Comparison of ENCODE assay signal across 1 cellular context in the genomic region with DNA sequence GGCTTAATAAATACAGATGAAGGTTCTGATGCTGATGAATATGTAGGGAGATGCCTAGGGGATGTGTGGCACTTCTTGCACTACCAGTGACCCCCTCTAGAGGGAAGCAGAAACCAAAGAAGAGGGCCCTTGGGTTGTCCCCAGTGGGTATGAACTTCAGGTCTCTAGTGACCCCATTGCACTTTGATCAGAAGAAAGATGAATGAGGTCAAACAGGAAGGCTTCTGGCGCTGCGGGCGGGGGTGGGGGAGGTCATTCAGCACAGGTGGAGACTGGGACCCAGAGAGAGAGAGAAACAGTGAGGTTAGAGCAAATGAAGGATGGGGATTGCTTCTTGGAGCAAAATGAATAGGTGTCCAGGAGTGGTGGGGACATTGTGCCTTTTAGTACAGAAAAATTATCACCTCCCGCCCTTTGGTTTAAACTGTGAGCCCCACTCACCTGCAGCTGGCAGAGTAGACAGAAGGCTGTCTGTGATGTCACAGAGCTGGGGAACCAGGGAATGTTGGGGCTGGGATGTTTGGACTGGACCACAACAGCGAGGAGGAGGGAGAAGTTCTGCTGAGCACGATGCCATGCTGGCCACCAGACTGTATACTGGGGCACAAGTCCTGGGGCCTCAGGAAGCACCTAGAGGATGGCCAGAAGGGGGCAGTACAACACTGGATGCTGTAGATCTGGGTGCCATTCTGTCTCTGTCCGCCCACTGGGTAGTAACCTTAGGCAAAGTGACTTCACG.
A peak's percentile ranks its signal among the peaks of the same experiment; 100 is the strongest.
TF ChIP-seq lines count a peak whose summit lies in the region.

A gene with protein sequence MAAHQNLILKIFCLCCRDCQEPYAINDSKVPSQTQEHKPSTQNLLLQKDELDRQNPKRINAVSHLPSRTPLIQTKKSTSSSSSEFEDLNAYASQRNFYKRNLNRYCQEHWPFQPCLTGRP (minus strand): TSS at position 599 of the 739 bp plus-strand sequence. CDS start 10,469 bp downstream, outside the sequence.

TF ChIP-seq in HepG2, 621 proteins besides CTCF, POLR2A, EP300 and RAD21 (continued from another document):
- TF ChIP-seq, protein P1, sequence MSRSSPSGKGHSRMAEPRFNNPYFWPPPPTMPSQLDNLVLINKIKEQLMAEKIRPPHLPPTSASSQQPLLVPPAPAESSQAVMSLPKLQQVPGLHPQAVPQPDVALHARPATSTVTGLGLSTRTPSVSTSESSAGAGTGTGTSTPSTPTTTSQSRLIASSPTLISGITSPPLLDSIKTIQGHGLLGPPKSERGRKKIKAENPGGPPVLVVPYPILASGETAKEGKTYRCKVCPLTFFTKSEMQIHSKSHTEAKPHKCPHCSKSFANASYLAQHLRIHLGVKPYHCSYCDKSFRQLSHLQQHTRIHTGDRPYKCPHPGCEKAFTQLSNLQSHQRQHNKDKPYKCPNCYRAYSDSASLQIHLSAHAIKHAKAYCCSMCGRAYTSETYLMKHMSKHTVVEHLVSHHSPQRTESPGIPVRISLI (CRISPR knock-in tag; IDR thresholded peaks at IDR 0.05; ENCODE audit: borderline replicate concordance), result no peak
- TF ChIP-seq ZFP1 (CRISPR knock-in tag; IDR thresholded peaks at IDR 0.05) (no peak), ZBTB21 (CRISPR knock-in tag; IDR thresholded peaks at IDR 0.05) (no peak), ZNF781 (CRISPR knock-in tag; IDR thresholded peaks at IDR 0.05; ENCODE audit: borderline replicate concordance, not compliant biosample characterization) (peak; percentile 57), ZNF614 (CRISPR knock-in tag; IDR thresholded peaks at IDR 0.05; ENCODE audit: borderline replicate concordance) (no peak), ATF7-NPFF (CRISPR knock-in tag; IDR thresholded peaks at IDR 0.05; ENCODE audit: low read depth) (no peak), REPIN1 (CRISPR knock-in tag; IDR thresholded peaks at IDR 0.05; ENCODE audit: borderline replicate concordance, low read depth) (no peak), ETV6 (CRISPR knock-in tag; conservative IDR thresholded peaks at IDR 0.05) (no peak), ZNF720 (CRISPR knock-in tag; IDR thresholded peaks at IDR 0.05) (no peak), PTBP1 (IDR thresholded peaks at IDR 0.05; ENCODE audit: low read depth, low read length, poor library complexity, severe bottlenecking) (no peak), DNMT1 (CRISPR knock-in tag; IDR thresholded peaks at IDR 0.05) (no peak), ZNF260 (CRISPR knock-in tag; IDR thresholded peaks at IDR 0.05; ENCODE audit: borderline replicate concordance, low read depth) (no peak), PRPF4 (IDR thresholded peaks at IDR 0.05; ENCODE audit: low read depth, low read length, poor library complexity, severe bottlenecking) (no peak), KLF6 (CRISPR knock-in tag; IDR thresholded peaks at IDR 0.05) (no peak), TAF1 (CRISPR knock-in tag; IDR thresholded peaks at IDR 0.05) (no peak), SALL1 (CRISPR knock-in tag; IDR thresholded peaks at IDR 0.05) (peak; percentile 56; the same call in 1 of the 2 replicates), ZIK1 (CRISPR knock-in tag; IDR thresholded peaks at IDR 0.05; ENCODE audit: borderline replicate concordance, low read depth) (no peak), IKZF4 (CRISPR knock-in tag; IDR thresholded peaks at IDR 0.05; ENCODE audit: borderline replicate concordance, low read depth, not compliant biosample characterization) (no peak), SRSF4 (IDR thresholded peaks at IDR 0.05; ENCODE audit: low read depth, low read length, poor library complexity, severe bottlenecking) (no peak), ZMYM2 (CRISPR knock-in tag; IDR thresholded peaks at IDR 0.05) (no peak), ZNF251 (CRISPR knock-in tag; IDR thresholded peaks at IDR 0.05) (no peak), ELF3 (CRISPR knock-in tag; IDR thresholded peaks at IDR 0.05) (no peak), ZNF615 (CRISPR knock-in tag; IDR thresholded peaks at IDR 0.05; ENCODE audit: borderline replicate concordance) (no peak)
- TF ChIP-seq, protein P2, sequence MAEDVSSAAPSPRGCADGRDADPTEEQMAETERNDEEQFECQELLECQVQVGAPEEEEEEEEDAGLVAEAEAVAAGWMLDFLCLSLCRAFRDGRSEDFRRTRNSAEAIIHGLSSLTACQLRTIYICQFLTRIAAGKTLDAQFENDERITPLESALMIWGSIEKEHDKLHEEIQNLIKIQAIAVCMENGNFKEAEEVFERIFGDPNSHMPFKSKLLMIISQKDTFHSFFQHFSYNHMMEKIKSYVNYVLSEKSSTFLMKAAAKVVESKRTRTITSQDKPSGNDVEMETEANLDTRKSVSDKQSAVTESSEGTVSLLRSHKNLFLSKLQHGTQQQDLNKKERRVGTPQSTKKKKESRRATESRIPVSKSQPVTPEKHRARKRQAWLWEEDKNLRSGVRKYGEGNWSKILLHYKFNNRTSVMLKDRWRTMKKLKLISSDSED (CRISPR knock-in tag; IDR thresholded peaks at IDR 0.05), result no peak
- TF ChIP-seq, protein P3, sequence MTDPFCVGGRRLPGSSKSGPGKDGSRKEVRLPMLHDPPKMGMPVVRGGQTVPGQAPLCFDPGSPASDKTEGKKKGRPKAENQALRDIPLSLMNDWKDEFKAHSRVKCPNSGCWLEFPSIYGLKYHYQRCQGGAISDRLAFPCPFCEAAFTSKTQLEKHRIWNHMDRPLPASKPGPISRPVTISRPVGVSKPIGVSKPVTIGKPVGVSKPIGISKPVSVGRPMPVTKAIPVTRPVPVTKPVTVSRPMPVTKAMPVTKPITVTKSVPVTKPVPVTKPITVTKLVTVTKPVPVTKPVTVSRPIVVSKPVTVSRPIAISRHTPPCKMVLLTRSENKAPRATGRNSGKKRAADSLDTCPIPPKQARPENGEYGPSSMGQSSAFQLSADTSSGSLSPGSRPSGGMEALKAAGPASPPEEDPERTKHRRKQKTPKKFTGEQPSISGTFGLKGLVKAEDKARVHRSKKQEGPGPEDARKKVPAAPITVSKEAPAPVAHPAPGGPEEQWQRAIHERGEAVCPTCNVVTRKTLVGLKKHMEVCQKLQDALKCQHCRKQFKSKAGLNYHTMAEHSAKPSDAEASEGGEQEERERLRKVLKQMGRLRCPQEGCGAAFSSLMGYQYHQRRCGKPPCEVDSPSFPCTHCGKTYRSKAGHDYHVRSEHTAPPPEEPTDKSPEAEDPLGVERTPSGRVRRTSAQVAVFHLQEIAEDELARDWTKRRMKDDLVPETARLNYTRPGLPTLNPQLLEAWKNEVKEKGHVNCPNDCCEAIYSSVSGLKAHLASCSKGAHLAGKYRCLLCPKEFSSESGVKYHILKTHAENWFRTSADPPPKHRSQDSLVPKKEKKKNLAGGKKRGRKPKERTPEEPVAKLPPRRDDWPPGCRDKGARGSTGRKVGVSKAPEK (CRISPR knock-in tag; IDR thresholded peaks at IDR 0.05; ENCODE audit: borderline replicate concordance), result no peak
- TF ChIP-seq, protein P4, sequence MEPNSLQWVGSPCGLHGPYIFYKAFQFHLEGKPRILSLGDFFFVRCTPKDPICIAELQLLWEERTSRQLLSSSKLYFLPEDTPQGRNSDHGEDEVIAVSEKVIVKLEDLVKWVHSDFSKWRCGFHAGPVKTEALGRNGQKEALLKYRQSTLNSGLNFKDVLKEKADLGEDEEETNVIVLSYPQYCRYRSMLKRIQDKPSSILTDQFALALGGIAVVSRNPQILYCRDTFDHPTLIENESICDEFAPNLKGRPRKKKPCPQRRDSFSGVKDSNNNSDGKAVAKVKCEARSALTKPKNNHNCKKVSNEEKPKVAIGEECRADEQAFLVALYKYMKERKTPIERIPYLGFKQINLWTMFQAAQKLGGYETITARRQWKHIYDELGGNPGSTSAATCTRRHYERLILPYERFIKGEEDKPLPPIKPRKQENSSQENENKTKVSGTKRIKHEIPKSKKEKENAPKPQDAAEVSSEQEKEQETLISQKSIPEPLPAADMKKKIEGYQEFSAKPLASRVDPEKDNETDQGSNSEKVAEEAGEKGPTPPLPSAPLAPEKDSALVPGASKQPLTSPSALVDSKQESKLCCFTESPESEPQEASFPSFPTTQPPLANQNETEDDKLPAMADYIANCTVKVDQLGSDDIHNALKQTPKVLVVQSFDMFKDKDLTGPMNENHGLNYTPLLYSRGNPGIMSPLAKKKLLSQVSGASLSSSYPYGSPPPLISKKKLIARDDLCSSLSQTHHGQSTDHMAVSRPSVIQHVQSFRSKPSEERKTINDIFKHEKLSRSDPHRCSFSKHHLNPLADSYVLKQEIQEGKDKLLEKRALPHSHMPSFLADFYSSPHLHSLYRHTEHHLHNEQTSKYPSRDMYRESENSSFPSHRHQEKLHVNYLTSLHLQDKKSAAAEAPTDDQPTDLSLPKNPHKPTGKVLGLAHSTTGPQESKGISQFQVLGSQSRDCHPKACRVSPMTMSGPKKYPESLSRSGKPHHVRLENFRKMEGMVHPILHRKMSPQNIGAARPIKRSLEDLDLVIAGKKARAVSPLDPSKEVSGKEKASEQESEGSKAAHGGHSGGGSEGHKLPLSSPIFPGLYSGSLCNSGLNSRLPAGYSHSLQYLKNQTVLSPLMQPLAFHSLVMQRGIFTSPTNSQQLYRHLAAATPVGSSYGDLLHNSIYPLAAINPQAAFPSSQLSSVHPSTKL (CRISPR knock-in tag; IDR thresholded peaks at IDR 0.05), result no peak
- TF ChIP-seq, protein P5, sequence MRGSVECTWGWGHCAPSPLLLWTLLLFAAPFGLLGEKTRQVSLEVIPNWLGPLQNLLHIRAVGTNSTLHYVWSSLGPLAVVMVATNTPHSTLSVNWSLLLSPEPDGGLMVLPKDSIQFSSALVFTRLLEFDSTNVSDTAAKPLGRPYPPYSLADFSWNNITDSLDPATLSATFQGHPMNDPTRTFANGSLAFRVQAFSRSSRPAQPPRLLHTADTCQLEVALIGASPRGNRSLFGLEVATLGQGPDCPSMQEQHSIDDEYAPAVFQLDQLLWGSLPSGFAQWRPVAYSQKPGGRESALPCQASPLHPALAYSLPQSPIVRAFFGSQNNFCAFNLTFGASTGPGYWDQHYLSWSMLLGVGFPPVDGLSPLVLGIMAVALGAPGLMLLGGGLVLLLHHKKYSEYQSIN (CRISPR knock-in tag; IDR thresholded peaks at IDR 0.05; ENCODE audit: borderline replicate concordance), result no peak
- TF ChIP-seq, protein P6, sequence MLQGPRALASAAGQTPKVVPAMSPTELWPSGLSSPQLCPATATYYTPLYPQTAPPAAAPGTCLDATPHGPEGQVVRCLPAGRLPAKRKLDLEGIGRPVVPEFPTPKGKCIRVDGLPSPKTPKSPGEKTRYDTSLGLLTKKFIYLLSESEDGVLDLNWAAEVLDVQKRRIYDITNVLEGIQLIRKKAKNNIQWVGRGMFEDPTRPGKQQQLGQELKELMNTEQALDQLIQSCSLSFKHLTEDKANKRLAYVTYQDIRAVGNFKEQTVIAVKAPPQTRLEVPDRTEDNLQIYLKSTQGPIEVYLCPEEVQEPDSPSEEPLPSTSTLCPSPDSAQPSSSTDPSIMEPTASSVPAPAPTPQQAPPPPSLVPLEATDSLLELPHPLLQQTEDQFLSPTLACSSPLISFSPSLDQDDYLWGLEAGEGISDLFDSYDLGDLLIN (CRISPR knock-in tag; IDR thresholded peaks at IDR 0.05; ENCODE audit: borderline replicate concordance), result no peak
- TF ChIP-seq, protein P7, sequence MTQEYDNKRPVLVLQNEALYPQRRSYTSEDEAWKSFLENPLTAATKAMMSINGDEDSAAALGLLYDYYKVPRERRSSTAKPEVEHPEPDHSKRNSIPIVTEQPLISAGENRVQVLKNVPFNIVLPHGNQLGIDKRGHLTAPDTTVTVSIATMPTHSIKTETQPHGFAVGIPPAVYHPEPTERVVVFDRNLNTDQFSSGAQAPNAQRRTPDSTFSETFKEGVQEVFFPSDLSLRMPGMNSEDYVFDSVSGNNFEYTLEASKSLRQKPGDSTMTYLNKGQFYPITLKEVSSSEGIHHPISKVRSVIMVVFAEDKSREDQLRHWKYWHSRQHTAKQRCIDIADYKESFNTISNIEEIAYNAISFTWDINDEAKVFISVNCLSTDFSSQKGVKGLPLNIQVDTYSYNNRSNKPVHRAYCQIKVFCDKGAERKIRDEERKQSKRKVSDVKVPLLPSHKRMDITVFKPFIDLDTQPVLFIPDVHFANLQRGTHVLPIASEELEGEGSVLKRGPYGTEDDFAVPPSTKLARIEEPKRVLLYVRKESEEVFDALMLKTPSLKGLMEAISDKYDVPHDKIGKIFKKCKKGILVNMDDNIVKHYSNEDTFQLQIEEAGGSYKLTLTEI (CRISPR knock-in tag; conservative IDR thresholded peaks at IDR 0.05), result no peak
- TF ChIP-seq, protein P8, sequence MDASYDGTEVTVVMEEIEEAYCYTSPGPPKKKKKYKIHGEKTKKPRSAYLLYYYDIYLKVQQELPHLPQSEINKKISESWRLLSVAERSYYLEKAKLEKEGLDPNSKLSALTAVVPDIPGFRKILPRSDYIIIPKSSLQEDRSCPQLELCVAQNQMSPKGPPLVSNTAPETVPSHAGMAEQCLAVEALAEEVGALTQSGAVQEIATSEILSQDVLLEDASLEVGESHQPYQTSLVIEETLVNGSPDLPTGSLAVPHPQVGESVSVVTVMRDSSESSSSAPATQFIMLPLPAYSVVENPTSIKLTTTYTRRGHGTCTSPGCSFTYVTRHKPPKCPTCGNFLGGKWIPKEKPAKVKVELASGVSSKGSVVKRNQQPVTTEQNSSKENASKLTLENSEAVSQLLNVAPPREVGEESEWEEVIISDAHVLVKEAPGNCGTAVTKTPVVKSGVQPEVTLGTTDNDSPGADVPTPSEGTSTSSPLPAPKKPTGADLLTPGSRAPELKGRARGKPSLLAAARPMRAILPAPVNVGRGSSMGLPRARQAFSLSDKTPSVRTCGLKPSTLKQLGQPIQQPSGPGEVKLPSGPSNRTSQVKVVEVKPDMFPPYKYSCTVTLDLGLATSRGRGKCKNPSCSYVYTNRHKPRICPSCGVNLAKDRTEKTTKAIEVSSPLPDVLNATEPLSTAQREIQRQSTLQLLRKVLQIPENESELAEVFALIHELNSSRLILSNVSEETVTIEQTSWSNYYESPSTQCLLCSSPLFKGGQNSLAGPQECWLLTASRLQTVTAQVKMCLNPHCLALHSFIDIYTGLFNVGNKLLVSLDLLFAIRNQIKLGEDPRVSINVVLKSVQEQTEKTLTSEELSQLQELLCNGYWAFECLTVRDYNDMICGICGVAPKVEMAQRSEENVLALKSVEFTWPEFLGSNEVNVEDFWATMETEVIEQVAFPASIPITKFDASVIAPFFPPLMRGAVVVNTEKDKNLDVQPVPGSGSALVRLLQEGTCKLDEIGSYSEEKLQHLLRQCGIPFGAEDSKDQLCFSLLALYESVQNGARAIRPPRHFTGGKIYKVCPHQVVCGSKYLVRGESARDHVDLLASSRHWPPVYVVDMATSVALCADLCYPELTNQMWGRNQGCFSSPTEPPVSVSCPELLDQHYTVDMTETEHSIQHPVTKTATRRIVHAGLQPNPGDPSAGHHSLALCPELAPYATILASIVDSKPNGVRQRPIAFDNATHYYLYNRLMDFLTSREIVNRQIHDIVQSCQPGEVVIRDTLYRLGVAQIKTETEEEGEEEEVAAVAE (CRISPR knock-in tag; IDR thresholded peaks at IDR 0.05; ENCODE audit: borderline replicate concordance), result no peak
